In genomic region chr5:140294753-140295152, GRCh38 we compare ENCODE assay signal across 17 cellular contexts. TPM values are rescaled to one million over a fixed set of nuclear protein-coding genes. Genes with fewer than 3 reads are reported as not detected.
A peak's percentile ranks its signal among the peaks of the same experiment; 100 is the strongest.
DNase-seq lines count a peak whose midpoint lies in the region; ATAC-seq and TF ChIP-seq lines count a peak whose summit lies in the region.
"Had no signal": no experiment of that assay in that cellular context is flagged by ENCODE, and none has a peak within 500 bp of the region (broad histone marks: within the 10 kb centered on the region; RNA-seq: fewer than 3 reads in every experiment).

No MANE protein-coding gene starts in this region.

- H3F3A ChIP-seq in SK-N-SH (replicated peaks; ENCODE audit: insufficient read depth): peaks cover 62% of the 10 kb centered on the region

- CTCF ChIA-PET in SK-N-SH (lab: Yijun Ruan, JAX): interaction anchor here (0.5 kb wide), 1 partner anchor 21 kb away, joined by 3 read pairs; no protein-coding TSS in a partner anchor

- H4K20me1 ChIP-seq in SK-N-SH (ENCODE audit: insufficient read depth): peaks cover 4% of the 10 kb centered on the region; the same call in 1 of the 2 replicates

- TF ChIP-seq CTCF in SK-N-SH (IDR thresholded peaks at IDR 0.05) (no peak), foreskin keratinocyte (conservative IDR thresholded peaks at IDR 0.05) (no peak), thoracic aorta (IDR thresholded peaks at IDR 0.05) (no peak)

- peak overlapping the region in 1 of 2 experiments; percentile 96; a peak in 2 of 4 replicates for H3K27ac ChIP-seq in SK-N-SH (ENCODE audit: low read depth in 2 of 2, low read length in 1 of 2)
- H3K27ac ChIP-seq in SJSA1: peak overlapping the region; percentile 7; the same call in 1 of the 2 replicates
- H3K27ac ChIP-seq in foreskin keratinocyte: peak overlapping the region; percentile 7
- H3K27ac ChIP-seq in thoracic aorta: peak overlapping the region; percentile 50 to 67
- H3K27ac ChIP-seq: BLaER1 treated with 17β-estradiol and CSF1 and Interleukin-3, amounts not matched to agents 10 nM and 100 nM had no signal

- no peak overlapping the region for H2AFZ ChIP-seq in SK-N-SH (ENCODE audit: low read depth)

- no peaks in the 10 kb centered on the region for H3K9me3 ChIP-seq in SK-N-SH
- no peaks in the 10 kb centered on the region for H3K9me3 ChIP-seq in SJSA1 (replicated peaks)
- no peaks in the 10 kb centered on the region for H3K9me3 ChIP-seq in thoracic aorta
- H3K9me3 ChIP-seq: BLaER1 treated with 17β-estradiol and CSF1 and Interleukin-3, amounts not matched to agents 10 nM and 100 nM had no signal

- no peak for TF ChIP-seq RAD21 in SK-N-SH (IDR thresholded peaks at IDR 0.05; ENCODE audit: low read length)

- H3K9ac ChIP-seq in SK-N-SH: peak overlapping the region; percentile 3; the same call in 1 of the 2 replicates
- H3K9ac ChIP-seq: BLaER1 treated with 17β-estradiol and CSF1 and Interleukin-3, amounts not matched to agents 10 nM and 100 nM had no signal

- TF ChIP-seq EP300 in SK-N-SH (IDR thresholded peaks at IDR 0.05; ENCODE audit: borderline replicate concordance in 1 of 2, low read depth in 1 of 2, low read length in 1 of 2): no peak

- H3K4me1 ChIP-seq in SK-N-SH (ENCODE audit: control insufficient read depth in 1 of 2, insufficient read depth in 2 of 2, low read depth in 1 of 2, low read length in 1 of 2) (peaks cover 0 to 64% of the 10 kb centered on the region in 2 experiments; a peak in 3 of 4 replicates), SJSA1 (replicated peaks) (peaks cover 67% of the 10 kb centered on the region), foreskin keratinocyte (peaks cover 27% of the 10 kb centered on the region), thoracic aorta (ENCODE audit: control insufficient read depth in 1 of 2, low read depth in 2 of 2) (peaks cover 62 to 85% of the 10 kb centered on the region in 2 donors)

- H3K36me3 ChIP-seq in SK-N-SH (replicated peaks in 1 of 2; ENCODE audit: control insufficient read depth in 1 of 2, insufficient read depth in 2 of 2, low read length in 1 of 2) (peaks cover 0 to 7% of the 10 kb centered on the region in 2 experiments), SJSA1 (peaks cover 22% of the 10 kb centered on the region), thoracic aorta (peaks cover 1% of the 10 kb centered on the region)

- WGBS in SK-N-SH (ENCODE audit: low lambda C conversion rate): 90% methylated on average over 2 of the region's 2 CpGs

- DNase-seq in SK-N-SH: no peak
- DNase-seq in SJSA1 (ENCODE audit: low read depth in 1 of 2, low spot score in 2 of 2): no peak
- no peak for DNase-seq in foreskin keratinocyte
- no peak for DNase-seq in thoracic aorta (ENCODE audit: low spot score)
- no peak for DNase-seq in stimulated activated CD4-positive, alpha-beta T cell treated with anti-CD3 and anti-CD28 coated beads, Interleukin-4, amount 100 ng/mL, for 4 hours
- no peak for DNase-seq in HuH-7 (ENCODE audit: low spot score)
- DNase-seq: 8988T; activated CD4-positive, CD25-positive, alpha-beta regulatory T cell; cerebellar nuclear complex; DMS153; H9; NCI-H1694 treated with DMSO at 0.1 percent for 48 hours; occipital lobe had no signal

- no peak for ATAC-seq in SK-N-SH treated with all-trans-retinoic acid at 6 μM for 48 hours
- no peak for ATAC-seq in foreskin keratinocyte
- ATAC-seq in thoracic aorta (ENCODE audit: insufficient number of reproducible peaks, low FRiP score, low read depth): no peak
- no peak for ATAC-seq in GM18873 (IDR thresholded peaks at IDR 0.05; ENCODE audit: low FRiP score, unreplicated experiment)
- ATAC-seq: left lobe of liver had no signal

- POLR2A ChIA-PET in SK-N-SH (lab: Yijun Ruan, JAX): no interaction called here

- H3K79me2 ChIP-seq in SK-N-SH (ENCODE audit: insufficient read depth): peaks cover 79% of the 10 kb centered on the region

- H3K27me3 ChIP-seq in SK-N-SH (ENCODE audit: insufficient read depth) (no peaks in the 10 kb centered on the region), SJSA1 (replicated peaks) (no peaks in the 10 kb centered on the region), foreskin keratinocyte (no peaks in the 10 kb centered on the region), thoracic aorta (replicated peaks; ENCODE audit: insufficient read depth) (no peaks in the 10 kb centered on the region)
- H3K27me3 ChIP-seq: BLaER1 treated with 17β-estradiol and CSF1 and Interleukin-3, amounts not matched to agents 10 nM and 100 nM had no signal

- H3K4me3 ChIP-seq in SK-N-SH (ENCODE audit: low read depth in 2 of 2, low read length in 1 of 2): no peak overlapping the region
- H3K4me3 ChIP-seq in SJSA1: no peak overlapping the region
- no peak overlapping the region for H3K4me3 ChIP-seq in thoracic aorta
- H3K4me3 ChIP-seq: BLaER1 treated with 17β-estradiol and CSF1 and Interleukin-3, amounts not matched to agents 10 nM and 100 nM had no signal

- H3K4me2 ChIP-seq in SK-N-SH: peak overlapping the region; percentile 18; the same call in 1 of the 2 replicates

- H3K9me2 ChIP-seq in SK-N-SH: no peaks in the 10 kb centered on the region

TF ChIP-seq in SK-N-SH, 30 proteins besides CTCF, POLR2A, EP300 and RAD21:
- no peak for TF ChIP-seq TEAD4 (IDR thresholded peaks at IDR 0.05; ENCODE audit: borderline replicate concordance, insufficient read depth)

TF ChIP-seq in SK-N-SH treated with all-trans-retinoic acid at 6 μM for 48 hours, 23 proteins besides CTCF, POLR2A, EP300 and RAD21:
- TF ChIP-seq PATZ1 (CRISPR knock-in tag; IDR thresholded peaks at IDR 0.05; ENCODE audit: borderline replicate concordance) (no peak), OSR1 (CRISPR knock-in tag; IDR thresholded peaks at IDR 0.05) (no peak), SNAI2 (CRISPR knock-in tag; IDR thresholded peaks at IDR 0.05) (no peak), TOX (CRISPR knock-in tag; IDR thresholded peaks at IDR 0.05; ENCODE audit: borderline replicate concordance) (no peak), CSRNP3 (CRISPR knock-in tag; IDR thresholded peaks at IDR 0.05) (no peak), PPARA (CRISPR knock-in tag; IDR thresholded peaks at IDR 0.05; ENCODE audit: borderline replicate concordance) (no peak)

RNA-seq across cellular contexts. Expression of gene PFDN1, which starts 8.1 kb away (rescaled TPM):
- 55.2 and 63.6 TPM in 2 replicates for polyA plus RNA-seq in SK-N-SH (2012; rRNA removed)
- 78.2 and 78.4 TPM in 2 replicates for polyA plus RNA-seq in SK-N-SH (2012; cell fraction: cytosol; rRNA removed)
- 31.6 and 34.6 TPM in 2 replicates for polyA plus RNA-seq in SK-N-SH (2012; cell fraction: nucleus; rRNA removed)
- total RNA-seq in SJSA1 (2014; rRNA removed; shearing (Covaris generic)): 200 and 218 TPM in 2 replicates
- 70.9 and 71.2 TPM in 2 replicates for total RNA-seq in foreskin keratinocyte
- polyA plus RNA-seq in foreskin keratinocyte: 86.7 and 95.1 TPM in 2 replicates
- total RNA-seq in thoracic aorta: 10 to 100 TPM; 62.5 to 72.2 TPM

RNA-seq across cellular contexts. Expression of gene HBEGF, which starts 51.6 kb away (rescaled TPM):
- polyA plus RNA-seq in SK-N-SH (2012; rRNA removed): 56.2 and 59.8 TPM in 2 replicates
- polyA plus RNA-seq in SK-N-SH (2012; cell fraction: cytosol; rRNA removed): 39.3 and 56.3 TPM in 2 replicates
- polyA plus RNA-seq in SK-N-SH (2012; cell fraction: nucleus; rRNA removed): 73.4 and 106 TPM in 2 replicates
- total RNA-seq in SJSA1 (2014; rRNA removed; shearing (Covaris generic)): 44.2 and 46.9 TPM in 2 replicates
- 12.1 and 15.0 TPM in 2 replicates for total RNA-seq in foreskin keratinocyte
- polyA plus RNA-seq in foreskin keratinocyte: 8.4 and 10.2 TPM in 2 replicates
- total RNA-seq in thoracic aorta: 10 to 100 TPM; 22.6 to 36.0 TPM
